In the genomic region with DNA sequence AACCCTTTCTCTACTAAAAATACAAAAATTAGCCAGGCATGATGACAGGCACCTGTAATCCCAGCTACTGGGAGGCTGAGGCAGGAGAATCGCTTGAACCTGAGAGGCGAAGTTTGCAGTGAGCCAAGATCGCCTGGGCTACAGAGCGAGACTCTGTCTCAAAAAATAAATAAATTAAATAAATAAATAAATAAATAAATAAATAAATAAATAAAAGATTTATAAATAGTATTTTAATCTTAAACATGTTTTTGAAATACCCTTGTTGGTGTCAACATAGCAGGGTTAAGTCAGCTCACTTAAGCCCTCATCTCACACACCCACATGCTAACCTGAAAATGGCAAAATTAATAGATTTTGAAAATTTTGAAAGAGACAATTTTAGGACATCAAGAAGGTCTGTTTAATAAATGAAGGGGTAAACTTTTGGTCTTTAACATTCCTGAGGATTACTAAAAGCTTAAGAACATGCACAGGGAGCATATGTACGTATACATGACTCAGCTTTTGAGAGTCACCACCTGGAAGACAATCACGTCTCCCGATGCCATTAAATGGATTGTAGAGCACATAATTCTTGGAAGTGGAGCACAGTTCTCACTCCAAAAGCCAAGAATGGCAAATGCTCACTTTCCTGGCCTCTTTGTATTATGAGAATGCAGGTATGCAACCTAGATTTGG, we compare ENCODE assay signal across 25 cellular contexts.
DNase-seq lines count a peak whose midpoint lies in the region; ATAC-seq, FAIRE-seq and TF ChIP-seq lines count a peak whose summit lies in the region.
"Had no signal": no experiment of that assay in that cellular context is flagged by ENCODE, and none has a peak within 500 bp of the region (broad histone marks: within the 10 kb centered on the region; RNA-seq: fewer than 3 reads in every experiment).

No MANE protein-coding gene starts in this region.

- H3K36me3 Mint-ChIP-seq in astrocyte (ENCODE audit: low read depth, unreplicated experiment) (peaks cover 2% of the 10 kb centered on the region), natural killer cell (no peaks in the 10 kb centered on the region)

- H3K4me3 Mint-ChIP-seq in astrocyte (ENCODE audit: unreplicated experiment): no peak overlapping the region
- no peak overlapping the region for H3K4me3 Mint-ChIP-seq in natural killer cell
- H3K4me3 Mint-ChIP-seq: CD4-positive, alpha-beta T cell; central memory CD8-positive, alpha-beta T cell had no signal

- FAIRE-seq in astrocyte (lab: Jason Lieb, UNC): no peak

- 91% methylated on average over 4 of the region's 7 CpGs for WGBS in right lobe of liver (ENCODE audit: insufficient coverage, low coverage, low lambda C conversion rate, missing lambda C conversion rate)

- no peak overlapping the region for H3K4me3 ChIP-seq in AG04450 (ENCODE audit: low read depth, low read length)
- H3K4me3 ChIP-seq in HFF-Myc (replicated peaks; ENCODE audit: low read depth, low read length): no peak overlapping the region
- no peak overlapping the region for H3K4me3 ChIP-seq in astrocyte (ENCODE audit: insufficient read depth, low read depth, low read length)
- no peak overlapping the region for H3K4me3 ChIP-seq in right lobe of liver
- H3K4me3 ChIP-seq: stomach, transverse colon had no signal

- H3K4me1 ChIP-seq in astrocyte (ENCODE audit: insufficient read depth, low read length): peaks cover 4% of the 10 kb centered on the region
- peaks cover 5% of the 10 kb centered on the region for H3K4me1 ChIP-seq in foreskin keratinocyte
- H3K4me1 ChIP-seq in right lobe of liver: no peaks in the 10 kb centered on the region
- H3K4me1 ChIP-seq: stomach, transverse colon had no signal

- no peaks in the 10 kb centered on the region for H3K27me3 Mint-ChIP-seq in astrocyte (ENCODE audit: low read depth, unreplicated experiment)
- H3K27me3 Mint-ChIP-seq in natural killer cell (ENCODE audit: low read depth in 2 of 2): no peaks in the 10 kb centered on the region
- H3K27me3 Mint-ChIP-seq: CD4-positive, alpha-beta T cell; central memory CD8-positive, alpha-beta T cell; progenitor cell of endocrine pancreas had no signal

- H3K27me3 ChIP-seq in AG04450 (ENCODE audit: control insufficient read depth, insufficient read depth, low read length): no peaks in the 10 kb centered on the region
- H3K27me3 ChIP-seq in astrocyte (ENCODE audit: insufficient read depth, low read length): no peaks in the 10 kb centered on the region
- no peaks in the 10 kb centered on the region for H3K27me3 ChIP-seq in foreskin keratinocyte
- no peaks in the 10 kb centered on the region for H3K27me3 ChIP-seq in right lobe of liver
- H3K27me3 ChIP-seq: stomach, transverse colon had no signal

- no peaks in the 10 kb centered on the region for H4K20me1 ChIP-seq in astrocyte (ENCODE audit: insufficient read depth, low read length)

- H3K4me1 Mint-ChIP-seq in astrocyte (ENCODE audit: low read depth, unreplicated experiment) (peaks cover 14% of the 10 kb centered on the region), natural killer cell (peaks cover 0 to 12% of the 10 kb centered on the region in 2 donors)
- H3K4me1 Mint-ChIP-seq: central memory CD8-positive, alpha-beta T cell had no signal

- H3K27ac ChIP-seq in AG04450 (ENCODE audit: low read depth, low read length) (peak overlapping the region; percentile 53), astrocyte (ENCODE audit: low read depth, low read length) (no peak overlapping the region), foreskin keratinocyte (no peak overlapping the region), right lobe of liver (no peak overlapping the region)
- H3K27ac ChIP-seq: stomach, transverse colon, WERI-Rb-1 had no signal

- H3K4me2 ChIP-seq in astrocyte (ENCODE audit: low read length): peak overlapping the region; percentile 25

- H3K27ac Mint-ChIP-seq in astrocyte (ENCODE audit: unreplicated experiment) (no peak overlapping the region), natural killer cell (no peak overlapping the region)
- H3K27ac Mint-ChIP-seq: CD4-positive, alpha-beta T cell; progenitor cell of endocrine pancreas had no signal

- intact Hi-C loops in right lobe of liver (cut with DNase I) (no loop called here), natural killer cell (cut with micrococcal nuclease) (no loop called here)

- DNase-seq in AG04450 (ENCODE audit: low read depth, low spot score) (peak; percentile 53), HFF-Myc (ENCODE audit: extremely low read depth, low read depth) (peak; percentile 26), astrocyte (ENCODE audit: low read depth) (peak; percentile 77), foreskin keratinocyte (peak; percentile 54 to 74), SW 1271 (lab: John Stamatoyannopoulos, UW) (no peak), right lobe of liver (no peak), natural killer cell (no peak)
- DNase-seq: activated CD4-positive, alpha-beta T cell treated with anti-CD3 and anti-CD28 coated beads, Interleukin-2, amount 50 U/mL, for 4 hours; activated gamma-delta T cell; amygdala; CD4-positive, alpha-beta T cell; DMS79; head of caudate nucleus; midbrain; NCI-H1048; NCI-H2029; stimulated activated CD4-positive, alpha-beta T cell treated with anti-CD3 and anti-CD28 coated beads, Interleukin-4, amount 100 ng/mL, for 1 hour; stomach; transverse colon; WERI-Rb-1 had no signal

- ATAC-seq in foreskin keratinocyte (peak; percentile 96), GM18858 (IDR thresholded peaks at IDR 0.05; ENCODE audit: unreplicated experiment) (no peak), right lobe of liver (no peak), natural killer cell (no peak)
- ATAC-seq: left lobe of liver, Panc1 had no signal

- no peak for TF ChIP-seq CTCF in AG04450 (IDR thresholded peaks at IDR 0.05; ENCODE audit: low read depth, low read length)
- TF ChIP-seq CTCF in HFF-Myc (IDR thresholded peaks at IDR 0.05; ENCODE audit: low read depth, low read length, missing control alignments): no peak
- no peak for TF ChIP-seq CTCF in astrocyte (IDR thresholded peaks at IDR 0.05; ENCODE audit: insufficient read depth, low read depth, low read length)
- TF ChIP-seq CTCF in foreskin keratinocyte (conservative IDR thresholded peaks at IDR 0.05): no peak
- TF ChIP-seq CTCF in right lobe of liver (IDR thresholded peaks at IDR 0.05): no peak
- TF ChIP-seq CTCF in natural killer cell (IDR thresholded peaks at IDR 0.05): no peak

- POLR2A ChIA-PET in AG04450 (lab: Yijun Ruan, JAX): no interaction called here

- CTCF ChIA-PET in AG04450 (lab: Charles Lee): interaction anchor here (0.7 kb wide), 1 partner anchor 224 kb away, joined by 3 read pairs; no protein-coding TSS in a partner anchor

- H3K36me3 ChIP-seq in astrocyte (ENCODE audit: insufficient read depth, low read length): no peaks in the 10 kb centered on the region
- no peaks in the 10 kb centered on the region for H3K36me3 ChIP-seq in right lobe of liver
- H3K36me3 ChIP-seq: stomach, transverse colon, WERI-Rb-1 had no signal

- H3K9me3 ChIP-seq in AG04450 (ENCODE audit: control insufficient read depth, insufficient read depth, low read length): no peaks in the 10 kb centered on the region
- H3K9me3 ChIP-seq in astrocyte (ENCODE audit: insufficient read depth, low read depth, low read length): no peaks in the 10 kb centered on the region
- H3K9me3 ChIP-seq in right lobe of liver: no peaks in the 10 kb centered on the region
- H3K9me3 ChIP-seq: stomach, transverse colon had no signal

- H3K9me3 Mint-ChIP-seq in astrocyte (ENCODE audit: unreplicated experiment) (no peaks in the 10 kb centered on the region), natural killer cell (no peaks in the 10 kb centered on the region)
- H3K9me3 Mint-ChIP-seq: central memory CD8-positive, alpha-beta T cell had no signal

- H3K79me2 ChIP-seq in astrocyte (ENCODE audit: insufficient read depth, low read length): no peaks in the 10 kb centered on the region

- TF ChIP-seq POLR2A in right lobe of liver (IDR thresholded peaks at IDR 0.05): no peak

- H2AFZ ChIP-seq in astrocyte (ENCODE audit: low read depth, low read length): no peak overlapping the region

- no peak overlapping the region for H3K9ac ChIP-seq in astrocyte (ENCODE audit: low read length)

Comparison
In these comparisons a context has a peak if more than half of its experiments do, and no peak if none do; other contexts are left out.
1. DNase-seq: peak in AG04450 (single experiment), HFF-Myc (single experiment), astrocyte (single experiment) and foreskin keratinocyte (2 of 2); none in SW 1271 (0 of 2), right lobe of liver (0 of 3) and natural killer cell (single experiment).